ENCODE assay signal across 26 cellular contexts in genomic region chr4:99827857-99828256, GRCh38. TPM values are rescaled to one million over a fixed set of nuclear protein-coding genes. Genes with fewer than 3 reads are reported as not detected.
DNase-seq lines count a peak whose midpoint lies in the region; ATAC-seq, FAIRE-seq and TF ChIP-seq lines count a peak whose summit lies in the region.
"Had no signal": no experiment of that assay in that cellular context is flagged by ENCODE, and none has a peak within 500 bp of the region (broad histone marks: within the 10 kb centered on the region; RNA-seq: fewer than 3 reads in every experiment).

No MANE protein-coding gene starts in this region.

- no peak for TF ChIP-seq CTCF in RWPE2 (IDR thresholded peaks at IDR 0.05; ENCODE audit: poor library complexity, severe bottlenecking)
- TF ChIP-seq CTCF in upper lobe of left lung (IDR thresholded peaks at IDR 0.05) = no peak

- no peak for FAIRE-seq in H54 (lab: Jason Lieb, UNC)

- no peak for TF ChIP-seq EP300 in upper lobe of left lung (IDR thresholded peaks at IDR 0.05)

- TF ChIP-seq POLR2A in H54 (IDR thresholded peaks at IDR 0.05; ENCODE audit: low read depth, low read length) (no peak), upper lobe of left lung (IDR thresholded peaks at IDR 0.05) (no peak)

- H3K27ac ChIP-seq in RWPE2 (ENCODE audit: poor library complexity, severe bottlenecking) (peak overlapping the region; percentile 36), upper lobe of left lung (no peak overlapping the region)
- H3K27ac ChIP-seq: KMS-11, left ventricle myocardium inferior, prostate gland had no signal

- H3K27me3 ChIP-seq in RWPE2 (ENCODE audit: insufficient read depth, poor library complexity, severe bottlenecking) (no peaks in the 10 kb centered on the region), upper lobe of left lung (no peaks in the 10 kb centered on the region)
- H3K27me3 ChIP-seq: BE2C had no signal

- no peak overlapping the region for H3K4me3 Mint-ChIP-seq in activated naive CD4-positive, alpha-beta T cell treated with anti-CD3 and anti-CD28 coated beads for 36 hours
- H3K4me3 Mint-ChIP-seq: activated naive CD8-positive, alpha-beta T cell treated with anti-CD3 and anti-CD28 coated beads, Interleukin-2, amount 10 ng/mL, durations not matched to agents 7 days and 5 days; central memory CD8-positive, alpha-beta T cell; T-helper 2 cell treated with Interferon-gamma antibody and Interleukin-4, amounts not matched to agents 5 μg/mL and 100 μg/mL, for 36 hours had no signal

- ATAC-seq in RWPE2 (ENCODE audit: low read depth) = peak; percentile 39; the same call in 1 of the 3 replicates
- peak; percentile 72 for ATAC-seq in esophagus mucosa
- ATAC-seq in upper lobe of left lung (ENCODE audit: low FRiP score in 2 of 2) = no peak
- ATAC-seq in GM21367 (IDR thresholded peaks at IDR 0.05; ENCODE audit: unreplicated experiment) = no peak
- ATAC-seq: Right ventricle myocardium inferior, sciatic nerve had no signal

- CTCF ChIA-PET in activated naive CD4-positive, alpha-beta T cell treated with anti-CD3 and anti-CD28 coated beads for 36 hours (lab: Charles Lee) = interaction anchor here (1.1 to 1.8 kb wide), 2 partner anchors 11 to 16 kb away, joined by 4 to 10 read pairs; partner anchors contain the start of gene DAPP1

- no peaks in the 10 kb centered on the region for H3K27me3 Mint-ChIP-seq in activated naive CD4-positive, alpha-beta T cell treated with anti-CD3 and anti-CD28 coated beads for 36 hours (ENCODE audit: low read depth)
- H3K27me3 Mint-ChIP-seq: activated naive CD8-positive, alpha-beta T cell treated with anti-CD3 and anti-CD28 coated beads, Interleukin-2, amount 10 ng/mL, durations not matched to agents 7 days and 5 days; central memory CD8-positive, alpha-beta T cell had no signal

- intact Hi-C loops in activated naive CD4-positive, alpha-beta T cell treated with anti-CD3 and anti-CD28 coated beads for 36 hours (cut with micrococcal nuclease) = loop anchor here (1.0 kb wide), 1 partner anchor 11 kb away; no protein-coding TSS in a partner anchor

- 87 to 91% methylated on average over 1 of the region's 1 CpG for WGBS in upper lobe of left lung, 2 donors

- H3K36me3 ChIP-seq in RWPE2 (ENCODE audit: low read depth) (peaks cover 3% of the 10 kb centered on the region; the same call in 1 of the 2 replicates), upper lobe of left lung (no peaks in the 10 kb centered on the region)
- H3K36me3 ChIP-seq: BE2C, left ventricle myocardium inferior, prostate gland had no signal

- H3K27ac Mint-ChIP-seq in activated naive CD4-positive, alpha-beta T cell treated with anti-CD3 and anti-CD28 coated beads for 36 hours = peak overlapping the region; percentile 51
- H3K27ac Mint-ChIP-seq: activated naive CD8-positive, alpha-beta T cell treated with anti-CD3 and anti-CD28 coated beads, Interleukin-2, amount 10 ng/mL, durations not matched to agents 7 days and 5 days; T-helper 2 cell treated with Interferon-gamma antibody and Interleukin-4, amounts not matched to agents 5 μg/mL and 100 μg/mL, for 36 hours had no signal

- H3K9me3 ChIP-seq in RWPE2 (ENCODE audit: severe bottlenecking) (no peaks in the 10 kb centered on the region), upper lobe of left lung (no peaks in the 10 kb centered on the region)
- H3K9me3 ChIP-seq: BE2C, left ventricle myocardium inferior, prostate gland had no signal

- DNase-seq in activated naive CD4-positive, alpha-beta T cell treated with anti-CD3 and anti-CD28 coated beads for 36 hours = no peak
- no peak for DNase-seq in activated naive CD4-positive, alpha-beta T cell (lab: John Stamatoyannopoulos, UW)
- DNase-seq in RWPE2 (ENCODE audit: low spot score) = no peak
- DNase-seq in H54 (ENCODE audit: insufficient read length, low spot score) = no peak
- no peak for DNase-seq in upper lobe of left lung
- DNase-seq: activated CD4-positive, alpha-beta T cell treated with anti-CD3 and anti-CD28 coated beads for 48 hours; activated CD8-positive, alpha-beta memory T cell treated with anti-CD3 and anti-CD28 coated beads, Interleukin-2, amount 50 U/mL, for 4 hours; activated naive CD8-positive, alpha-beta T cell treated with anti-CD3 and anti-CD28 coated beads, Interleukin-2, amount 10 ng/mL, durations not matched to agents 7 days and 5 days; BE2C; dermis blood vessel endothelial cell; DMS53; hypothalamus; left ventricle myocardium inferior; NCI-H1436 treated with DMSO at 0.1 percent for 48 hours; NCI-H446 treated with DMSO at 0.1 percent for 48 hours; stimulated activated naive CD4-positive, alpha-beta T cell treated with Interleukin-2 at 50 U/mL for 16 hours had no signal

- no peaks in the 10 kb centered on the region for H3K9me3 Mint-ChIP-seq in activated naive CD4-positive, alpha-beta T cell treated with anti-CD3 and anti-CD28 coated beads for 36 hours
- H3K9me3 Mint-ChIP-seq: activated naive CD8-positive, alpha-beta T cell treated with anti-CD3 and anti-CD28 coated beads, Interleukin-2, amount 10 ng/mL, durations not matched to agents 7 days and 5 days; central memory CD8-positive, alpha-beta T cell; T-helper 2 cell treated with Interferon-gamma antibody and Interleukin-4, amounts not matched to agents 5 μg/mL and 100 μg/mL, for 36 hours had no signal

- no peak overlapping the region for H3K4me3 ChIP-seq in RWPE2 (ENCODE audit: severe bottlenecking)
- no peak overlapping the region for H3K4me3 ChIP-seq in upper lobe of left lung
- H3K4me3 ChIP-seq: left ventricle myocardium inferior, prostate gland had no signal

- peaks cover 54% of the 10 kb centered on the region for H3K4me1 Mint-ChIP-seq in activated naive CD4-positive, alpha-beta T cell treated with anti-CD3 and anti-CD28 coated beads for 36 hours (ENCODE audit: low read depth)

- H3K4me1 ChIP-seq in RWPE2 (ENCODE audit: insufficient read depth, poor library complexity, severe bottlenecking) = peaks cover 50% of the 10 kb centered on the region
- H3K4me1 ChIP-seq in upper lobe of left lung = no peaks in the 10 kb centered on the region
- H3K4me1 ChIP-seq: BE2C, left ventricle myocardium inferior, prostate gland had no signal

- H3K36me3 Mint-ChIP-seq in activated naive CD4-positive, alpha-beta T cell treated with anti-CD3 and anti-CD28 coated beads for 36 hours (ENCODE audit: low read depth) = peaks cover 13% of the 10 kb centered on the region

RNA-seq across cellular contexts. Expression of gene DAPP1, which starts 11.2 kb away (rescaled TPM):
- total RNA-seq in activated naive CD4-positive, alpha-beta T cell treated with anti-CD3 and anti-CD28 coated beads for 36 hours = 10 to 100 TPM; 24.4 to 25.8 TPM
- total RNA-seq in esophagus mucosa (54.7 TPM), upper lobe of left lung (10 to 100 TPM in 3 of 6 donors, 1 to 10 TPM in 3; 5.6 to 14.5 (median 10.6) TPM)
- total RNA-seq: dermis blood vessel endothelial cell, fibroblast of lung, G401 had no signal

Comparison
In these comparisons a context has a peak if more than half of its experiments do, and no peak if none do; other contexts are left out.
1. ATAC-seq: peak in RWPE2 (single experiment) and esophagus mucosa (single experiment); none in upper lobe of left lung (0 of 2) and GM21367 (single experiment).